Comparison of ENCODE assay signal across 18 cellular contexts in the genomic region with DNA sequence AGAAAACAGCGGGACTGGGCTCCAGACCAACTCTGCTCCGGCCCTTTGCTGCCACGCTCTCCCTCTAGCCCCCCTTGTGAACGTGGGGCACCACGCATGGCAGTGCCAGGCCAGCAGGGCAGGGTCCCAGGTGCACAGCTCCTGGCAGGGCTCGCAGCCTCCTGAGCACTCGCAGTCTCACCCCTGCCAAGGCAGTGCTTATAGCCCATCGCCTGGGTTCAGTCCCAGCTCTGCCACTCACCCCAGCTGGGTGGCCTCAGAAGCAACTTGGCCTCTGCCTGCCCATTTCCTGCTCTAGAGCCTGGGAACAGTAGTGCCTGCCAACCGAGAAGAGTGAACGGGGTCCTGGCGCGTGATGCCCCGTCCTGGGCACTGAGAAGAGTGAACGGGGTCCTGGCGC. TPM values are rescaled to one million over a fixed set of nuclear protein-coding genes. Genes with fewer than 3 reads are reported as not detected.
DNase-seq lines count a peak whose midpoint lies in the region; ATAC-seq and TF ChIP-seq lines count a peak whose summit lies in the region.
"Had no signal": no experiment of that assay in that cellular context is flagged by ENCODE, and none has a peak within 500 bp of the region (broad histone marks: within the 10 kb centered on the region; RNA-seq: fewer than 3 reads in every experiment).

No MANE protein-coding gene starts in this region.

- H3K36me3 ChIP-seq in right atrium auricular region (no peaks in the 10 kb centered on the region), osteoblast (ENCODE audit: insufficient read depth, low read length) (no peaks in the 10 kb centered on the region)
- H3K36me3 ChIP-seq: BE2C had no signal

- TF ChIP-seq POLR2A in GM18505 (IDR thresholded peaks at IDR 0.05; ENCODE audit: borderline replicate concordance, extremely low read depth, insufficient read depth, insufficient read length) = no peak

- no peaks in the 10 kb centered on the region for H4K20me1 ChIP-seq in osteoblast (ENCODE audit: insufficient read depth, low read length)

- H3K27ac ChIP-seq in right atrium auricular region (no peak overlapping the region), osteoblast (ENCODE audit: low read depth, low read length) (no peak overlapping the region)
- H3K27ac ChIP-seq: A549, C4-2B had no signal

- TF ChIP-seq CTCF in right atrium auricular region (IDR thresholded peaks at IDR 0.05) (no peak), osteoblast (IDR thresholded peaks at IDR 0.05; ENCODE audit: extremely low read depth, low read depth, low read length) (no peak)

- H2AFZ ChIP-seq in osteoblast (ENCODE audit: low read length) = no peak overlapping the region
- H2AFZ ChIP-seq: GM23338 had no signal

- H3K9me3 ChIP-seq in right atrium auricular region (peaks cover 0 to 6% of the 10 kb centered on the region in 2 donors), osteoblast (ENCODE audit: low read depth, low read length) (no peaks in the 10 kb centered on the region)
- H3K9me3 ChIP-seq: BE2C had no signal

- H3K27me3 ChIP-seq in right atrium auricular region (no peaks in the 10 kb centered on the region), osteoblast (ENCODE audit: insufficient read depth, low read length) (peaks cover 7% of the 10 kb centered on the region)

- intact Hi-C loops in left ventricle myocardium superior (cut with micrococcal nuclease) = no loop called here

- no peak overlapping the region for H3K4me3 ChIP-seq in right atrium auricular region
- H3K4me3 ChIP-seq in osteoblast (ENCODE audit: insufficient read depth, low read length) = no peak overlapping the region
- H3K4me3 ChIP-seq: A549, GM23338 had no signal

- H3K79me2 ChIP-seq in osteoblast (ENCODE audit: insufficient read depth, low read length) = no peaks in the 10 kb centered on the region

- ATAC-seq in left ventricle myocardium superior = no peak
- ATAC-seq in GM18505 (IDR thresholded peaks at IDR 0.05; ENCODE audit: unreplicated experiment) = no peak
- ATAC-seq: A549; CD8-positive, alpha-beta T cell; GM23338 had no signal

- DNase-seq in left ventricle myocardium superior = peak; percentile 10
- no peak for DNase-seq in right atrium auricular region (ENCODE audit: low spot score)
- DNase-seq in cerebellum (ENCODE audit: low spot score) = peak; percentile 6
- DNase-seq in osteoblast (ENCODE audit: insufficient read length, low spot score, missing footprints) = peak; percentile 73
- no peak for DNase-seq in retina
- DNase-seq in GDM1 (lab: John Stamatoyannopoulos, UW) = no peak
- DNase-seq: BE2C; CD8-positive, alpha-beta T cell; COR-L47; DMS153; DMS79 treated with DMSO at 0.1 percent for 48 hours; EL; H7 had no signal

- H3K4me1 ChIP-seq in right atrium auricular region (no peaks in the 10 kb centered on the region), osteoblast (ENCODE audit: insufficient read depth, low read length) (no peaks in the 10 kb centered on the region)
- H3K4me1 ChIP-seq: A549, BE2C had no signal

- no peak overlapping the region for H3K4me2 ChIP-seq in osteoblast (ENCODE audit: insufficient read depth, low read length)
- H3K4me2 ChIP-seq: A549, GM23338 had no signal

RNA-seq across cellular contexts. Expression of gene CFAP46, which starts 36.3 kb away (rescaled TPM):
- 1.5 TPM for total RNA-seq in left ventricle myocardium superior
- total RNA-seq in right atrium auricular region = 1 to 10 TPM in 1 of 2 donors, under 1 TPM in 1; 0.35 to 1.5 TPM
- 5.2 TPM for total RNA-seq in cerebellum
- under 0.01 and 0.29 TPM in 2 replicates for total RNA-seq in osteoblast
- total RNA-seq: CD8-positive, alpha-beta T cell; HT-29 had no signal

Comparison
In these comparisons a context has a peak if more than half of its experiments do, and no peak if none do; other contexts are left out.
1. DNase-seq: peak in left ventricle myocardium superior (single experiment), cerebellum (single experiment) and osteoblast (single experiment); none in right atrium auricular region (single experiment), retina (single experiment) and GDM1 (single experiment).